15 cellular contexts compared by ENCODE assay signal in the genomic region with DNA sequence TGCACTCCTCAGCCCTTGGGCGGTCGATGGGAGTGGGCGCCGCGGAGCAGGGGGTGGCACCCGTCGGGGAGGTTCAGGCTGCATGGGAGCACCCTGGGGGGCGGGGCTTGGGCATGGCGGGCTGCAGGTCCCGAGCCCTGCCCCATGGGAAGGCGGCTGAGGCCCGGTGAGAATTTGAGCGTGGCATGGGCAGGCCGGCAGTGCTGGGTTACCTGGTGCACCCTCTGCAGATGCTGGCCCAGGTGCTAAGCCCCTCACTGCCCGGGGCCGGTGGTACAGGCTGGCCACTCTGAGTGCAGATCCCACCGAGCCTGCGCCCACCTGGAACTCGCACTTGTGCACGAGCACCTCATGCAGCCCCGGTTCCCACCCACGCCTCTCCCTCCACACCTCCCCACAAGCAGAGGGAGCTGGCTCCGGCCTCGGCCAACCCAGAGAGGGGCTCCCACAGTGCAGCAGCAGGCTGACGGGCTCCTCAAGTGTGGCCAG.
A peak's percentile ranks its signal among the peaks of the same experiment; 100 is the strongest.
DNase-seq lines count a peak whose midpoint lies in the region; ATAC-seq and TF ChIP-seq lines count a peak whose summit lies in the region.
"Had no signal": no experiment of that assay in that cellular context is flagged by ENCODE, and none has a peak within 500 bp of the region (broad histone marks: within the 10 kb centered on the region; RNA-seq: fewer than 3 reads in every experiment).

No MANE protein-coding gene starts in this region.

- no peaks in the 10 kb centered on the region for H3K27me3 Mint-ChIP-seq in stimulated activated memory B cell treated with anti-CD40 and anti-IgM and Interleukin-4, amounts not matched to agents 10 μg/mL and 1 μg/mL and 100 μg/mL, for 72 hours
- H3K27me3 Mint-ChIP-seq in GM23338 (ENCODE audit: insufficient read depth, low read depth, poor library complexity): no peaks in the 10 kb centered on the region
- H3K27me3 Mint-ChIP-seq: CD4-positive, CD25-positive, alpha-beta regulatory T cell had no signal

- intact Hi-C loops in aorta (cut with DNase I): no loop called here

- no peaks in the 10 kb centered on the region for H3K36me3 ChIP-seq in BE2C
- no peaks in the 10 kb centered on the region for H3K36me3 ChIP-seq in WERI-Rb-1
- no peaks in the 10 kb centered on the region for H3K36me3 ChIP-seq in aorta (ENCODE audit: control insufficient read depth in 1 of 2, insufficient read depth in 2 of 2, low read length in 1 of 2)
- no peaks in the 10 kb centered on the region; the same call in 1 of the 2 replicates for H3K36me3 ChIP-seq in GM23338 (ENCODE audit: insufficient read depth)
- H3K36me3 ChIP-seq: BLaER1 had no signal

- TF ChIP-seq CTCF in BE2C (IDR thresholded peaks at IDR 0.05; ENCODE audit: low read depth, low read length) (no peak), WERI-Rb-1 (IDR thresholded peaks at IDR 0.05; ENCODE audit: low read depth, low read length) (no peak), GM23338 (conservative IDR thresholded peaks at IDR 0.05; ENCODE audit: low read depth in 2 of 2) (no peak)

- H3K9me2 ChIP-seq in GM23338 (ENCODE audit: insufficient read depth): no peaks in the 10 kb centered on the region

- H3K4me1 ChIP-seq in BE2C: no peaks in the 10 kb centered on the region; the same call in 1 of the 2 replicates
- no peaks in the 10 kb centered on the region for H3K4me1 ChIP-seq in aorta (ENCODE audit: control insufficient read depth in 1 of 2, insufficient read depth in 2 of 2, low read length in 2 of 2)
- H3K4me1 ChIP-seq in GM23338 (ENCODE audit: insufficient read depth): no peaks in the 10 kb centered on the region
- H3K4me1 ChIP-seq: BLaER1, Caco-2 had no signal

- H3K9me3 Mint-ChIP-seq in stimulated activated memory B cell treated with anti-CD40 and anti-IgM and Interleukin-4, amounts not matched to agents 10 μg/mL and 1 μg/mL and 100 μg/mL, for 72 hours: peaks cover 4% of the 10 kb centered on the region
- H3K9me3 Mint-ChIP-seq in GM23338: peaks cover 60% of the 10 kb centered on the region

- no peaks in the 10 kb centered on the region for H3K36me3 Mint-ChIP-seq in stimulated activated memory B cell treated with anti-CD40 and anti-IgM and Interleukin-4, amounts not matched to agents 10 μg/mL and 1 μg/mL and 100 μg/mL, for 72 hours
- peaks cover 36% of the 10 kb centered on the region for H3K36me3 Mint-ChIP-seq in GM23338 (ENCODE audit: low read depth)
- H3K36me3 Mint-ChIP-seq: CD4-positive, CD25-positive, alpha-beta regulatory T cell; CD8-positive, alpha-beta T cell had no signal

- no peaks in the 10 kb centered on the region for H3F3A ChIP-seq in GM23338 (replicated peaks; ENCODE audit: low read depth)

- H3K27me3 ChIP-seq in BE2C (no peaks in the 10 kb centered on the region), WERI-Rb-1 (ENCODE audit: insufficient read depth, low read depth, severe bottlenecking) (no peaks in the 10 kb centered on the region), aorta (ENCODE audit: control insufficient read depth in 1 of 2, insufficient read depth in 2 of 2, low read length in 1 of 2) (no peaks in the 10 kb centered on the region), GM23338 (ENCODE audit: insufficient read depth) (no peaks in the 10 kb centered on the region)
- H3K27me3 ChIP-seq: BLaER1 had no signal

- H3K9me3 ChIP-seq in BE2C (no peaks in the 10 kb centered on the region; the same call in 1 of the 2 replicates), WERI-Rb-1 (ENCODE audit: severe bottlenecking) (peaks cover 11% of the 10 kb centered on the region), aorta (ENCODE audit: control insufficient read depth, low read length) (peaks cover 2% of the 10 kb centered on the region)
- H3K9me3 ChIP-seq: Caco-2 had no signal

- no peak overlapping the region for H2AFZ ChIP-seq in GM23338

- no peak overlapping the region for H3K27ac ChIP-seq in WERI-Rb-1
- H3K27ac ChIP-seq in aorta (ENCODE audit: low read depth in 1 of 2, low read length in 2 of 2): no peak overlapping the region
- no peak overlapping the region for H3K27ac ChIP-seq in GM23338 (ENCODE audit: low read depth)
- H3K27ac ChIP-seq: BLaER1, C4-2B had no signal

- H3K79me2 ChIP-seq in GM23338 (replicated peaks; ENCODE audit: insufficient read depth): no peaks in the 10 kb centered on the region

- no peaks in the 10 kb centered on the region for H3K4me1 Mint-ChIP-seq in stimulated activated memory B cell treated with anti-CD40 and anti-IgM and Interleukin-4, amounts not matched to agents 10 μg/mL and 1 μg/mL and 100 μg/mL, for 72 hours
- no peaks in the 10 kb centered on the region for H3K4me1 Mint-ChIP-seq in GM23338

- no peak overlapping the region for H3K4me3 Mint-ChIP-seq in stimulated activated memory B cell treated with anti-CD40 and anti-IgM and Interleukin-4, amounts not matched to agents 10 μg/mL and 1 μg/mL and 100 μg/mL, for 72 hours
- H3K4me3 Mint-ChIP-seq in GM23338: no peak overlapping the region
- H3K4me3 Mint-ChIP-seq: CD4-positive, CD25-positive, alpha-beta regulatory T cell; CD8-positive, alpha-beta T cell had no signal

- H3K4me3 ChIP-seq in BE2C (ENCODE audit: low read depth, low read length) (no peak overlapping the region), WERI-Rb-1 (ENCODE audit: low read depth, low read length) (no peak overlapping the region), aorta (ENCODE audit: low read length in 2 of 2) (no peak overlapping the region), GM23338 (no peak overlapping the region)
- H3K4me3 ChIP-seq: BLaER1 had no signal

- no peak overlapping the region for H3K27ac Mint-ChIP-seq in stimulated activated memory B cell treated with anti-CD40 and anti-IgM and Interleukin-4, amounts not matched to agents 10 μg/mL and 1 μg/mL and 100 μg/mL, for 72 hours
- H3K27ac Mint-ChIP-seq in GM23338: no peak overlapping the region
- H3K27ac Mint-ChIP-seq: CD8-positive, alpha-beta T cell had no signal

- WGBS in aorta, 2 donors: 91 to 92% methylated on average over 25 of the region's 25 CpGs

- peak; percentile 34 for ATAC-seq in stimulated activated memory B cell treated with anti-CD40 and anti-IgM and Interleukin-4, amounts not matched to agents 10 μg/mL and 1 μg/mL and 100 μg/mL, for 72 hours
- ATAC-seq in aorta (ENCODE audit: low FRiP score) (peak; percentile 54), GM23338 (no peak), HG02970 (IDR thresholded peaks at IDR 0.05; ENCODE audit: low FRiP score, unreplicated experiment) (no peak)
- ATAC-seq: CD8-positive, alpha-beta T cell had no signal

- DNase-seq in BE2C (peak; percentile 7), WERI-Rb-1 (peak; percentile 12), aorta (peak in 1 of 2 donors; percentile 70), GM23338 (ENCODE audit: low spot score) (no peak)
- DNase-seq: Caco-2; CD4-positive, CD25-positive, alpha-beta regulatory T cell; CD8-positive, alpha-beta T cell; DMS153; DND-41; H7; HCEC 1CT had no signal

- H3K4me2 ChIP-seq in GM23338: no peak overlapping the region
- H3K4me2 ChIP-seq: BLaER1 had no signal

- H4K20me1 ChIP-seq in GM23338 (replicated peaks; ENCODE audit: insufficient read depth): no peaks in the 10 kb centered on the region
- H4K20me1 ChIP-seq: BLaER1 had no signal

TF ChIP-seq in GM23338, 12 proteins besides CTCF, POLR2A, EP300 and RAD21 (continues in another document):
- TF ChIP-seq POLR2AphosphoS5 (IDR thresholded peaks at IDR 0.05; ENCODE audit: low read depth) (no peak), REST (IDR thresholded peaks at IDR 0.05; ENCODE audit: unreplicated experiment) (no peak), EZH2 (IDR thresholded peaks at IDR 0.05; ENCODE audit: low read depth, unreplicated experiment) (no peak), STAT1 (IDR thresholded peaks at IDR 0.05; ENCODE audit: unreplicated experiment) (no peak), EZH2phosphoT487 (IDR thresholded peaks at IDR 0.05; ENCODE audit: unreplicated experiment) (no peak), NANOG (IDR thresholded peaks at IDR 0.05; ENCODE audit: borderline replicate concordance) (no peak)
- TF ChIP-seq, protein P1, sequence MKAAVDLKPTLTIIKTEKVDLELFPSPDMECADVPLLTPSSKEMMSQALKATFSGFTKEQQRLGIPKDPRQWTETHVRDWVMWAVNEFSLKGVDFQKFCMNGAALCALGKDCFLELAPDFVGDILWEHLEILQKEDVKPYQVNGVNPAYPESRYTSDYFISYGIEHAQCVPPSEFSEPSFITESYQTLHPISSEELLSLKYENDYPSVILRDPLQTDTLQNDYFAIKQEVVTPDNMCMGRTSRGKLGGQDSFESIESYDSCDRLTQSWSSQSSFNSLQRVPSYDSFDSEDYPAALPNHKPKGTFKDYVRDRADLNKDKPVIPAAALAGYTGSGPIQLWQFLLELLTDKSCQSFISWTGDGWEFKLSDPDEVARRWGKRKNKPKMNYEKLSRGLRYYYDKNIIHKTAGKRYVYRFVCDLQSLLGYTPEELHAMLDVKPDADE (IDR thresholded peaks at IDR 0.05): no peak

Comparison
In these comparisons a context has a peak if more than half of its experiments do, and no peak if none do; other contexts are left out.
1. ATAC-seq: peak in stimulated activated memory B cell treated with anti-CD40 and anti-IgM and Interleukin-4, amounts not matched to agents 10 μg/mL and 1 μg/mL and 100 μg/mL, for 72 hours (single experiment) and aorta (single experiment); none in GM23338 (single experiment) and HG02970 (single experiment).